ENCODE assay signal across 13 cellular contexts in the genomic region with DNA sequence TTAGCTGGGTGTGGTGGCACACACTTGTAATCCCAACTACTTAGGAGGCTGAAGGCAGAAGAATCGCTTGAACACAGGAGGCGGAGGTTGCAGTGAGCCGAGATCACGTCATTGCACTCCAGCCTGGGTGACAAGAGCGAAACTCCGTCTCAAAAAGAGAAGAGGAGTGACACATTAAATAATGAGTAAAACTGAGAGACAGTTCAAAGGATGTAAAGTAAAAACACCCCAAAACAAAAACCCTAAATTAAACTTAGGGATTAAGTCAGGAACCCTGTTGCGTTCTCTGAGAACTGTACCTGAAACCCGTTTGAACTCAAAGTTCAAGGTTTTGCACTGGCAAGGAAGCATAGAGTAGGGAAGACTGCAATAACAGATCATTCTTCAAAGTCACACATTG.
"Had no signal": no experiment of that assay in that cellular context is flagged by ENCODE, and none has a peak within 500 bp of the region (broad histone marks: within the 10 kb centered on the region; RNA-seq: fewer than 3 reads in every experiment).

No MANE protein-coding gene starts in this region.

- FAIRE-seq: islet of Langerhans had no signal

- H3K4me3 Mint-ChIP-seq: activated B cell treated with CpG ODN at 0.5 μM for 24 hours; activated naive CD8-positive, alpha-beta T cell treated with anti-CD3 and anti-CD28 coated beads, Interleukin-2, amount 50 U/mL, for 24 hours; nephron; T-helper 2 cell treated with Interferon-gamma antibody and Interleukin-4, amounts not matched to agents 5 μg/mL and 100 μg/mL, for 36 hours had no signal

- H3K27ac Mint-ChIP-seq: activated B cell treated with CpG ODN at 0.5 μM for 24 hours; activated naive CD8-positive, alpha-beta T cell treated with anti-CD3 and anti-CD28 coated beads, Interleukin-2, amount 50 U/mL, for 24 hours; nephron; T-helper 2 cell treated with Interferon-gamma antibody and Interleukin-4, amounts not matched to agents 5 μg/mL and 100 μg/mL, for 36 hours had no signal

- H3K27me3 Mint-ChIP-seq: activated B cell treated with CpG ODN at 0.5 μM for 24 hours; activated naive CD8-positive, alpha-beta T cell treated with anti-CD3 and anti-CD28 coated beads, Interleukin-2, amount 50 U/mL, for 24 hours had no signal

- DNase-seq: activated B cell treated with CpG ODN at 0.5 μM for 24 hours; activated CD8-positive, alpha-beta memory T cell treated with anti-CD3 and anti-CD28 coated beads for 24 hours; activated effector memory CD4-positive, alpha-beta T cell treated with anti-CD3 and anti-CD28 coated beads, Interleukin-2, amount 50 U/mL, for 16 hours; activated naive CD8-positive, alpha-beta T cell treated with anti-CD3 and anti-CD28 coated beads, Interleukin-2, amount 50 U/mL, for 24 hours; aorta; cortex of kidney; effector CD4-positive, alpha-beta T cell; left colon; lower lobe of right lung; nucleus accumbens had no signal

- H3K9me3 Mint-ChIP-seq: activated B cell treated with CpG ODN at 0.5 μM for 24 hours; nephron; T-helper 2 cell treated with Interferon-gamma antibody and Interleukin-4, amounts not matched to agents 5 μg/mL and 100 μg/mL, for 36 hours had no signal

- ATAC-seq: activated naive CD8-positive, alpha-beta T cell treated with anti-CD3 and anti-CD28 coated beads, Interleukin-2, amount 50 U/mL, for 24 hours; left colon; lower lobe of right lung had no signal

- H3K4me1 Mint-ChIP-seq: activated B cell treated with CpG ODN at 0.5 μM for 24 hours, nephron had no signal
